19 cellular contexts compared by ENCODE assay signal in the genomic region with DNA sequence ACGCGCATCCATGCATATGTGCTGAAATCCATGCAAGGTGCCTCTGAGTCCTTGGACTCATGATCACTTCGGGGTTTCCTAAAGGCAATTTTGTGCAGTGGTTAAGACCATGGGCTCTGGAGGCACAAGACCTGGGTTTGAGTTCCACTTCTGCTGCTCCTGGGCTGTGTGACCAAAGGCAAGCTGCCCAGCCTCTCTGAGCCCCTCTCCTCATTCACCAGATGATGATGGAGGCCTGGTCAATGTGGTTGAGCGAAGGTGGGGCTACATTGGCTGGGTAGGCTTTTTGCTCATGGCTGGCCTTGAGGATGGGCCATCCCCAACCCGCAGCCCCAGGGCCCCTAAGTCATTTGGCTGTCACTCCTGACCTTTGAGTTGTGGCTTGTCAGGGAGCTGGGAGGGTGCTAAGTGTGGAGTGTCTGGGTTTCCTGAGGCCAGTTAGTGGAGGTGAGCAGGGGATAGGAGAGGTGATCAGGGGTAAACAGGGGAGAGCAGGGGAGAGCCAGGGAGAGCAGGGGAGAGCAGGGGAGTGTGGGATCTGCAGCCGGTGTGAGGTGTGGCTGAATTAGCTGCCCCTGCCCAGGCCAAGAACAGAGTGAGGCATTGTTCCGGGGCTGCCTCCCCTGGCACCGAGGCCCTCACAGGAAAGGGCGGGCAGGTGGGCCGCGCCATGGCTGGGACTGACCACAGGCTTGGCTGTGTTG.
DNase-seq lines count a peak whose midpoint lies in the region; ATAC-seq and TF ChIP-seq lines count a peak whose summit lies in the region.
"Had no signal": no experiment of that assay in that cellular context is flagged by ENCODE, and none has a peak within 500 bp of the region (broad histone marks: within the 10 kb centered on the region; RNA-seq: fewer than 3 reads in every experiment).

No MANE protein-coding gene starts in this region.

- no peak overlapping the region for H2BK12ac ChIP-seq in neuronal stem cell (ENCODE audit: low read length)

- no peaks in the 10 kb centered on the region for H3K36me3 ChIP-seq in SK-N-SH (replicated peaks in 1 of 2; ENCODE audit: control insufficient read depth in 1 of 2, insufficient read depth in 2 of 2, low read length in 1 of 2)
- H3K36me3 ChIP-seq in BLaER1, result no peaks in the 10 kb centered on the region
- H3K36me3 ChIP-seq in endodermal cell (ENCODE audit: control insufficient read depth, insufficient read depth, low read length), result no peaks in the 10 kb centered on the region
- no peaks in the 10 kb centered on the region for H3K36me3 ChIP-seq in neuronal stem cell (replicated peaks in 1 of 2; ENCODE audit: control insufficient read depth in 2 of 2, insufficient read depth in 2 of 2, low read length in 2 of 2)

- no peak overlapping the region for H2BK15ac ChIP-seq in neuronal stem cell (ENCODE audit: low read length)

- no peaks in the 10 kb centered on the region for H3K9me2 ChIP-seq in SK-N-SH

- no peak overlapping the region for H3K23ac ChIP-seq in neuronal stem cell (ENCODE audit: low read depth, low read length, poor library complexity)

- CTCF ChIA-PET in SK-N-SH (lab: Yijun Ruan, JAX), result interaction anchor here (0.5 to 3.1 kb wide), 10 partner anchors 10 to 140 kb away, joined by 3 to 26 read pairs (median 4); no protein-coding TSS in a partner anchor

- H3K79me1 ChIP-seq in neuronal stem cell (ENCODE audit: low read depth, low read length), result peaks cover 1% of the 10 kb centered on the region

- H4K20me1 ChIP-seq in SK-N-SH (ENCODE audit: insufficient read depth) (no peaks in the 10 kb centered on the region), BLaER1 (no peaks in the 10 kb centered on the region)

- no peak overlapping the region for H3K4me3 ChIP-seq in SK-N-SH (ENCODE audit: low read depth in 2 of 2, low read length in 1 of 2)
- H3K4me3 ChIP-seq in BLaER1, result no peak overlapping the region
- no peak overlapping the region for H3K4me3 ChIP-seq in endodermal cell (ENCODE audit: low read length)
- H3K4me3 ChIP-seq in neuronal stem cell (ENCODE audit: low read length in 2 of 2), result no peak overlapping the region

- H3K27me3 ChIP-seq in SK-N-SH (ENCODE audit: insufficient read depth), result no peaks in the 10 kb centered on the region
- no peaks in the 10 kb centered on the region for H3K27me3 ChIP-seq in BLaER1
- no peaks in the 10 kb centered on the region for H3K27me3 ChIP-seq in endodermal cell (ENCODE audit: control insufficient read depth, insufficient read depth, low read length, poor library complexity, severe bottlenecking)
- peaks cover 0 to 2% (median 0%) of the 10 kb centered on the region in 3 experiments for H3K27me3 ChIP-seq in neuronal stem cell (ENCODE audit: control insufficient read depth in 3 of 3, insufficient read depth in 3 of 3, low read depth in 1 of 3, low read length in 3 of 3)

- no peak overlapping the region for H3K14ac ChIP-seq in neuronal stem cell (ENCODE audit: low read length)

- H3K4me2 ChIP-seq in SK-N-SH (peak overlapping the region; percentile 52; the same call in 1 of the 2 replicates), BLaER1 (peak overlapping the region; percentile 60), neuronal stem cell (ENCODE audit: insufficient read depth, low read length, poor library complexity, severe bottlenecking) (no peak overlapping the region)

- peak overlapping the region; percentile 35 for H3K18ac ChIP-seq in neuronal stem cell (ENCODE audit: low read length)

- no peaks in the 10 kb centered on the region for H3K9me3 ChIP-seq in SK-N-SH
- H3K9me3 ChIP-seq in BLaER1, result 0 out of 2 replicates have a peak, but pooled peaks cover 12% of the 10 kb centered on the region
- no peaks in the 10 kb centered on the region for H3K9me3 ChIP-seq in endodermal cell (ENCODE audit: control insufficient read depth, low read length)
- H3K9me3 ChIP-seq in neuronal stem cell (replicated peaks in 1 of 2; ENCODE audit: control insufficient read depth in 2 of 2, insufficient read depth in 1 of 2, low read depth in 1 of 2, low read length in 2 of 2), result peaks cover 2 to 3% of the 10 kb centered on the region in 2 donors

- H3K4me3 Mint-ChIP-seq in endodermal cell, result no peak overlapping the region
- H3K4me3 Mint-ChIP-seq: B cell; CD4-positive, alpha-beta memory T cell; H9 had no signal

- H3K4ac ChIP-seq in neuronal stem cell (ENCODE audit: low read length), result peak overlapping the region; percentile 4

- H2BK5ac ChIP-seq in neuronal stem cell (ENCODE audit: low read length), result no peak overlapping the region

- peak overlapping the region; percentile 71 for H2AK5ac ChIP-seq in neuronal stem cell (ENCODE audit: low read depth, low read length)

- POLR2A ChIA-PET in SK-N-SH (lab: Yijun Ruan, JAX), result interaction anchor here (0.7 to 3.1 kb wide), 7 partner anchors 10 to 68 kb away, joined by 3 to 15 read pairs (median 4); no protein-coding TSS in a partner anchor

- peaks cover 8 to 63% of the 10 kb centered on the region in 2 experiments; a peak in 3 of 4 replicates for H3K4me1 ChIP-seq in SK-N-SH (ENCODE audit: control insufficient read depth in 1 of 2, insufficient read depth in 2 of 2, low read depth in 1 of 2, low read length in 1 of 2)
- peaks cover 28% of the 10 kb centered on the region for H3K4me1 ChIP-seq in BLaER1
- H3K4me1 ChIP-seq in endodermal cell (ENCODE audit: control insufficient read depth, insufficient read depth, low read length), result no peaks in the 10 kb centered on the region
- peaks cover 0 to 2% of the 10 kb centered on the region in 2 donors for H3K4me1 ChIP-seq in neuronal stem cell (ENCODE audit: control insufficient read depth in 2 of 2, insufficient read depth in 1 of 2, low read depth in 1 of 2, low read length in 2 of 2)

- no peaks in the 10 kb centered on the region for H3K79me2 ChIP-seq in SK-N-SH (ENCODE audit: insufficient read depth)

- H3K9ac ChIP-seq in SK-N-SH, result no peak overlapping the region
- no peak overlapping the region for H3K9ac ChIP-seq in BLaER1
- no peak overlapping the region for H3K9ac ChIP-seq in endodermal cell (ENCODE audit: extremely low read depth, low read length, poor library complexity, severe bottlenecking)
- no peak overlapping the region for H3K9ac ChIP-seq in neuronal stem cell (ENCODE audit: low read depth, low read length, poor library complexity)

- peak overlapping the region; percentile 91 for H2BK120ac ChIP-seq in neuronal stem cell (ENCODE audit: low read depth, low read length)

- H2AFZ ChIP-seq in SK-N-SH (ENCODE audit: low read depth) (peak overlapping the region; percentile 86; the same call in 1 of the 2 replicates), neuronal stem cell (ENCODE audit: low read length) (no peak overlapping the region)

- no peak for TF ChIP-seq CTCF in SK-N-SH (IDR thresholded peaks at IDR 0.05)
- TF ChIP-seq CTCF in endodermal cell (conservative IDR thresholded peaks at IDR 0.05), result no peak

- H3K27ac ChIP-seq in SK-N-SH (ENCODE audit: low read depth in 2 of 2, low read length in 1 of 2) (peak overlapping the region in 1 of 2 experiments; percentile 99; a peak in 2 of 4 replicates), BLaER1 (peak overlapping the region; percentile 71), endodermal cell (ENCODE audit: low read depth, low read length) (no peak overlapping the region), neuronal stem cell (replicated peaks; ENCODE audit: low read length) (no peak overlapping the region)
- H3K27ac ChIP-seq: 22Rv1, HL-60 had no signal

- peaks cover 8% of the 10 kb centered on the region for H3K4me1 Mint-ChIP-seq in endodermal cell
- H3K4me1 Mint-ChIP-seq: B cell; CD4-positive, alpha-beta memory T cell had no signal

- ATAC-seq in SK-N-SH treated with all-trans-retinoic acid at 6 μM for 48 hours (no peak), HG03378 (IDR thresholded peaks at IDR 0.05; ENCODE audit: unreplicated experiment) (no peak)

- TF ChIP-seq EP300 in SK-N-SH (IDR thresholded peaks at IDR 0.05; ENCODE audit: borderline replicate concordance in 1 of 2, low read depth in 1 of 2, low read length in 1 of 2), result no peak

- DNase-seq in SK-N-SH (no peak), endodermal cell (peak; percentile 28), neuronal stem cell (ENCODE audit: low spot score) (no peak), RPMI8226 (no peak), SKM-1 treated with dmso at 0.1 percent for 144 hours (lab: John Stamatoyannopoulos, UW; ENCODE audit: unreplicated experiment) (no peak)
- DNase-seq: Calu3; CD4-positive, alpha-beta memory T cell; DMS53; H9; NCI-H146; NCI-H2081; NCI-H510A; NCI-H774 had no signal

- H3F3A ChIP-seq in SK-N-SH (replicated peaks; ENCODE audit: insufficient read depth), result no peaks in the 10 kb centered on the region

- no peak overlapping the region for H4K91ac ChIP-seq in neuronal stem cell (ENCODE audit: low read depth, low read length, poor library complexity)

- peaks cover 1% of the 10 kb centered on the region for H3K27me3 Mint-ChIP-seq in endodermal cell (ENCODE audit: insufficient read depth)
- H3K27me3 Mint-ChIP-seq: B cell had no signal

- WGBS in SK-N-SH (ENCODE audit: low lambda C conversion rate), result 97% methylated on average over 6 of the region's 11 CpGs
- WGBS in endodermal cell (ENCODE audit: insufficient coverage in 1 of 2, insufficient read length in 1 of 2), 2 experiments, result 93 to 94% methylated on average over 8 to 11 of the region's 11 CpGs
- WGBS in neuronal stem cell (ENCODE audit: extremely low coverage in 2 of 2, insufficient read length in 2 of 2, insufficient replicate concordance in 1 of 2), 2 donors, result no CpG with 5 or more reads among the region's 11 CpGs

- no peak overlapping the region for H4K8ac ChIP-seq in neuronal stem cell (ENCODE audit: low read depth, low read length)

- no peak for TF ChIP-seq RAD21 in SK-N-SH (IDR thresholded peaks at IDR 0.05; ENCODE audit: low read length)

- H3K9me3 Mint-ChIP-seq in endodermal cell, result peaks cover 2% of the 10 kb centered on the region
- H3K9me3 Mint-ChIP-seq: CD4-positive, alpha-beta memory T cell; H9 had no signal

- no peaks in the 10 kb centered on the region for H3K36me3 Mint-ChIP-seq in endodermal cell (ENCODE audit: low read depth)
- H3K36me3 Mint-ChIP-seq: CD4-positive, alpha-beta memory T cell had no signal

- no peak overlapping the region for H3K27ac Mint-ChIP-seq in endodermal cell
- H3K27ac Mint-ChIP-seq: B cell, H9 had no signal

TF ChIP-seq in SK-N-SH, 30 proteins besides CTCF, POLR2A, EP300 and RAD21 (continues in another document):
- no peak for TF ChIP-seq SIN3A (IDR thresholded peaks at IDR 0.05; ENCODE audit: borderline replicate concordance, low read depth, low read length)
- TF ChIP-seq MXI1 (IDR thresholded peaks at IDR 0.05; ENCODE audit: low read depth, low read length), result no peak
- TF ChIP-seq ELF1 (IDR thresholded peaks at IDR 0.05), result no peak
- TF ChIP-seq FOXJ3 (CRISPR knock-in tag; IDR thresholded peaks at IDR 0.05), result no peak
- no peak for TF ChIP-seq JUND (IDR thresholded peaks at IDR 0.05)
- TF ChIP-seq CHD2 (IDR thresholded peaks at IDR 0.05; ENCODE audit: low read length, partially characterized antibody), result no peak

TF ChIP-seq in SK-N-SH treated with all-trans-retinoic acid at 6 μM for 48 hours, 23 proteins besides CTCF, POLR2A, EP300 and RAD21 (continues in another document):
- TF ChIP-seq BACH2 (CRISPR knock-in tag; IDR thresholded peaks at IDR 0.05; ENCODE audit: borderline replicate concordance) (no peak), GLIS3 (CRISPR knock-in tag; IDR thresholded peaks at IDR 0.05) (no peak), PPARA (CRISPR knock-in tag; IDR thresholded peaks at IDR 0.05; ENCODE audit: borderline replicate concordance) (no peak), ZNF70 (CRISPR knock-in tag; IDR thresholded peaks at IDR 0.05) (no peak)
